ENCODE assay signal across 1 cellular context in the genomic region with DNA sequence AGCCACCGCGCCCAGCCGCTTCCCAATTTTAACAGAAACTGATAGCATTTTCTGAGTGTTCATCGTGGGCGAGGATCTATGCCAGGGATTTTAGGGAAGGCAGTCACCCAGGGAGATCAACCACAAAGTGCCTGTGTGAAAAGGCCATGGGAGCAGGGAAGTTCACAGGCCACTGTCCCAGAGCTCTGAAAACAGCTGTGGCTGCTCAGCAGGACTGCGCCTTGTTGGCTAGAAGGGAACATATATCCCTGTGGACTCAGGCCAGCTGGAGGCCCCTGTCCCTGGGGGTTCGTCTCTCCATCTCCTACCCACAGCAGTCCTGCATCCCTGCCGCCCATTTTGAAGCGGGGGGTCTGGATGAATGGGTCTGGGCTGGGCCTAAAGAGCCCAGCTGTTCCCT.
A peak's percentile ranks its signal among the peaks of the same experiment; 100 is the strongest.
TF ChIP-seq lines count a peak whose summit lies in the region.

No MANE protein-coding gene starts in this region.

TF ChIP-seq in K562, 482 proteins besides CTCF, POLR2A, EP300 and RAD21 (continued from another document):
- TF ChIP-seq, protein P1, sequence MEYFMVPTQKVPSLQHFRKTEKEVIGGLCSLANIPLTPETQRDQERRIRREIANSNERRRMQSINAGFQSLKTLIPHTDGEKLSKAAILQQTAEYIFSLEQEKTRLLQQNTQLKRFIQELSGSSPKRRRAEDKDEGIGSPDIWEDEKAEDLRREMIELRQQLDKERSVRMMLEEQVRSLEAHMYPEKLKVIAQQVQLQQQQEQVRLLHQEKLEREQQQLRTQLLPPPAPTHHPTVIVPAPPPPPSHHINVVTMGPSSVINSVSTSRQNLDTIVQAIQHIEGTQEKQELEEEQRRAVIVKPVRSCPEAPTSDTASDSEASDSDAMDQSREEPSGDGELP (CRISPR knock-in tag; IDR thresholded peaks at IDR 0.05; ENCODE audit: borderline replicate concordance) = 0 out of 2 replicates have a peak, but pooled peaks have one; percentile 19
- no peak for TF ChIP-seq FOS (IDR thresholded peaks at IDR 0.05; ENCODE audit: extremely low read depth, insufficient read length)
TF ChIP-seq in K562: peak in this region for 1.
